ENCODE assay signal across 8 cellular contexts in the genomic region with DNA sequence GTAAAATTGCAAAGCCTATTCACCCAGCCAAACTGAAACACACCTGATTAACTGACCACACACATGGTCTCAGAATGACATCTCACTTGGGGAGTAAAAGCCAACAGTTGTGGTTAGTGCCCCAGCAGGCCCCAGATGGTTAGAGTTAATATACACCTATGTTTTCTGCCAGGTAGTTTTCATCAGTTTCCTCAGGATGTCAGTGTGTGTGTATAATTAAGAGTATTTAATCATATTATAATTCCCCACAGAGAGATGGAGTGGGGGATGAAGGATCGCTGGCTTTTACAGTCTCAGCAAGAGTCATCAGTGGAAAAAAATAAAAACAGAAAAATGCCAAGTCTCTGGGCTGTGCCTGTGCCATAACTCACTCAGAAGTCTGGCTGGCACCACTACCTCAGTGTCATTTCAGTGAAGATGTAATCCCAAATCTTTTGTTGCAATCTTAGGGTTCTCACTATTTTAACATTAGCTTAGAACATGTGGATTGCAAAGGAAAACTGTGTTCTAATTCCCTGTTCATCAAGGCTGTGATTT.
DNase-seq lines count a peak whose midpoint lies in the region; ATAC-seq and TF ChIP-seq lines count a peak whose summit lies in the region.

No MANE protein-coding gene starts in this region.

- no peak overlapping the region for H3K4me3 ChIP-seq in GM12865 (ENCODE audit: low read depth, low read length)
- peak overlapping the region in 1 of 2 donors; percentile 19 for H3K4me3 ChIP-seq in muscle layer of colon (ENCODE audit: low read depth in 1 of 2, low read length in 2 of 2)

- H3K36me3 ChIP-seq in muscle layer of colon (ENCODE audit: insufficient read depth, low read length), result no peaks in the 10 kb centered on the region

- TF ChIP-seq POLR2A in GM18505 (IDR thresholded peaks at IDR 0.05; ENCODE audit: borderline replicate concordance, extremely low read depth, insufficient read depth, insufficient read length), result no peak

- ATAC-seq in GM21576 (IDR thresholded peaks at IDR 0.05; ENCODE audit: unreplicated experiment) (peak; percentile 65), GM18505 (IDR thresholded peaks at IDR 0.05; ENCODE audit: unreplicated experiment) (no peak)

- peak; percentile 87 for DNase-seq in GM12865 (ENCODE audit: low read depth)
- peak; percentile 60 for DNase-seq in M059J (ENCODE audit: low read depth)
- DNase-seq in NCI-H1105 (lab: John Stamatoyannopoulos, UW), result no peak
- no peak for DNase-seq in NCI-H1092 (lab: John Stamatoyannopoulos, UW)
- no peak for DNase-seq in HuH-7 (ENCODE audit: low spot score)

- peak overlapping the region; percentile 69 for H3K27ac ChIP-seq in muscle layer of colon (ENCODE audit: low read depth, low read length)

- peaks cover 59% of the 10 kb centered on the region for H3K4me1 ChIP-seq in muscle layer of colon (ENCODE audit: insufficient read depth, low read length)

- H3K27me3 ChIP-seq in muscle layer of colon (ENCODE audit: control insufficient read depth in 1 of 2, insufficient read depth in 2 of 2, low read length in 2 of 2), result no peaks in the 10 kb centered on the region

- H3K9me3 ChIP-seq in muscle layer of colon (ENCODE audit: low read length), result no peaks in the 10 kb centered on the region

- no peak overlapping the region for H3K9ac ChIP-seq in muscle layer of colon (ENCODE audit: low read length)

- no peak for TF ChIP-seq CTCF in GM12865 (IDR thresholded peaks at IDR 0.05; ENCODE audit: insufficient read depth, low read depth, low read length, missing control alignments)

Comparison
In these comparisons a context has a peak if more than half of its experiments do, and no peak if none do; other contexts are left out.
1. DNase-seq: peak in GM12865 (single experiment) and M059J (single experiment); none in NCI-H1105 (single experiment), NCI-H1092 (single experiment) and HuH-7 (single experiment).